In the genomic region with DNA sequence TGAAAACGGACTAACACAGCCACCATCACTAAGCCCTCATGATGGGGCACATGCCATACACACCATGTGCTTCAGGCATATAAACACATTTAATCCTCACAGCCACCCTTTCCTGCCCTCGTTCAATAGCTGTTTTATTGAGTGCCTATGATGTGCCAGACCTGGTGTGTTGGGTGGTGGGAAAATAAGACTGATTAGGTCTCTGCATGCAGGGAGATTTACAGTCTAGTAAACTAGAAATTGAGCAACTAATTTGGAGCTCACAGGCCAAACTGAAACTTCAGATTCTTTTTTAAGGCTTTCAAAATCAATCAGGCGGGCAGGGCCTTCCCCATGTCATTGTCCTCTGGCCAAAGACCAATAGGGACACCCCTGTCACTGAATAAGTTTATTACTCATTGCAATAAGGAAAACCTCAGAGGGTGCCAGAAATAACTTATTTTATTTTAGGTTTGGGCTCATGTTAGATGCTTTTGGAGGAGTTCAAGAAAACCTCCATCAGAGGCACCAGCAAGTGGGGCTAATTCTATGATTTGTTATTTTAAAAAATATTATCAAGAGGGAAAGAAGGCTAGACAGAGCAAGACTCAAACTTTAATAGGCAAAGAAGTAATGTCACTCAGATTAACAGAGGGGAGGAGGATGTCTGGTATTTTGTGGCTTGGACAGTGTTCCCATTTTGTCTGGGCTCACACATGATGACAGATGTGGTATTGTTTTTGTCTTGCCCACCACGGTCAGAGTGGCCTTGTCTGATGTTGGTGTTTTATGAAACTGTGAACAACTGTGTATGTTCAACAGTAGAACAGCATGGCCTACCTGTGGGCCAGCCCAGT, we compare ENCODE assay signal across 10 cellular contexts.
DNase-seq lines count a peak whose midpoint lies in the region; ATAC-seq and TF ChIP-seq lines count a peak whose summit lies in the region.
"Had no signal": no experiment of that assay in that cellular context is flagged by ENCODE, and none has a peak within 500 bp of the region (broad histone marks: within the 10 kb centered on the region; RNA-seq: fewer than 3 reads in every experiment).

No MANE protein-coding gene starts in this region.

- H2AFZ ChIP-seq in OCI-LY3 (ENCODE audit: low read depth, low read length) = no peak overlapping the region

- H3K79me2 ChIP-seq in OCI-LY3 (ENCODE audit: low read length) = peaks cover 10% of the 10 kb centered on the region

- ATAC-seq in GM18498 (IDR thresholded peaks at IDR 0.05; ENCODE audit: unreplicated experiment) = peak; percentile 89
- ATAC-seq in GM19372 (IDR thresholded peaks at IDR 0.05; ENCODE audit: low read depth, unreplicated experiment) = peak; percentile 85
- ATAC-seq in HG02981 (IDR thresholded peaks at IDR 0.05; ENCODE audit: unreplicated experiment) = peak; percentile 80

- DNase-seq in NCI-H146 treated with DMSO at 0.1 percent for 48 hours (lab: John Stamatoyannopoulos, UW; ENCODE audit: unreplicated experiment) (no peak), dedifferentiated amniotic fluid mesenchymal stem cell (ENCODE audit: extremely low spot score) (no peak), WERI-Rb-1 (no peak)
- no peak for DNase-seq in activated naive CD4-positive, alpha-beta T cell (lab: John Stamatoyannopoulos, UW)
- DNase-seq: activated naive CD8-positive, alpha-beta T cell treated with anti-CD3 and anti-CD28 coated beads, Interleukin-2, amount 10 ng/mL, durations not matched to agents 7 days and 5 days; SHP77 had no signal

- H3K9me3 ChIP-seq in OCI-LY3 (ENCODE audit: insufficient read depth, low read length) (0 out of 2 replicates have a peak, but pooled peaks cover 5% of the 10 kb centered on the region), WERI-Rb-1 (ENCODE audit: severe bottlenecking) (no peaks in the 10 kb centered on the region)

- peak overlapping the region; percentile 23; the same call in 1 of the 2 replicates for H3K9ac ChIP-seq in OCI-LY3 (ENCODE audit: low read length)

- H3K4me1 ChIP-seq in OCI-LY3 (ENCODE audit: low read length) = peaks cover 32% of the 10 kb centered on the region

- H3K4me2 ChIP-seq in OCI-LY3 (ENCODE audit: low read length) = peak overlapping the region; percentile 76

- H3K27ac ChIP-seq in OCI-LY3 (ENCODE audit: low read length) = peak overlapping the region; percentile 85
- no peak overlapping the region for H3K27ac ChIP-seq in WERI-Rb-1

- H3K4me3 ChIP-seq in OCI-LY3 (ENCODE audit: low read length) (peak overlapping the region; percentile 51), WERI-Rb-1 (ENCODE audit: low read depth, low read length) (no peak overlapping the region)

- H3K36me3 ChIP-seq in OCI-LY3 (replicated peaks; ENCODE audit: low read depth, low read length) = peaks cover 43% of the 10 kb centered on the region
- H3K36me3 ChIP-seq in WERI-Rb-1 = peaks cover 10% of the 10 kb centered on the region

- no peaks in the 10 kb centered on the region for H4K20me1 ChIP-seq in OCI-LY3 (ENCODE audit: insufficient read depth, low read length)

- H3K27me3 ChIP-seq in OCI-LY3 (ENCODE audit: low read depth, low read length) = no peaks in the 10 kb centered on the region
- no peaks in the 10 kb centered on the region for H3K27me3 ChIP-seq in WERI-Rb-1 (ENCODE audit: insufficient read depth, low read depth, severe bottlenecking)

- TF ChIP-seq CTCF in OCI-LY3 (IDR thresholded peaks at IDR 0.05; ENCODE audit: low read depth, low read length) (no peak), WERI-Rb-1 (IDR thresholded peaks at IDR 0.05; ENCODE audit: low read depth, low read length) (no peak)
